ENCODE assay signal across 15 cellular contexts in the genomic region with DNA sequence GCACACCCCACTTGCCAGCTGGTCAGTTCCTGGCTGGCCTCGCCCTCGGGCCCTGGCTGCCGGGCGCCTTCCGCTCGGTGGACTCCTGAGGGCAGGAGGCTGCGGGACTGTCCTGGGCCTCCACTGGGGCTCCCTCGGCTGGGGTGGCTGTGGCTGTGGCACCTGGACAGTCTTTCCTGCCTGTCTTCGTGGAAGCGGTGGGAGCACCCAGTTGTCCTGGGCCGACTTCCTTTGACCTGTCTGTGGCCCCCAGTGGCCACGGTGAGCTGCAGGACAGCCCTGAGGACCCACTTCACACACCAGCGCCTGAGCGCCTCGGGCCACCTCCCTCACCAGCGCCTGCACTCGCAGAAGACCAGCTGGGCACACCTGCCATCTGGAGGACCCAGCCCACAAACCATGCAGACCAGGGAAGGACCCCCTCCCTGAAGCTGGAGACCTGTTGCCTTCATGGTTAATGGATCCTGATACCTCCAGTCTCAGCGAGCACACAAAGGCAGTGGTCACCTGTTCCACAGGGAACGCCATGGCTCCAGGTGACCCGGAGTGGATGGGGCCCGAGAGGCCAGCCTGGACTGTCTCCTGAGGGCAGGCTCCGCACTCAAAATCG. TPM values are rescaled to one million over a fixed set of nuclear protein-coding genes. Genes with fewer than 3 reads are reported as not detected.
DNase-seq lines count a peak whose midpoint lies in the region; ATAC-seq, FAIRE-seq and TF ChIP-seq lines count a peak whose summit lies in the region.
"Had no signal": no experiment of that assay in that cellular context is flagged by ENCODE, and none has a peak within 500 bp of the region (broad histone marks: within the 10 kb centered on the region; RNA-seq: fewer than 3 reads in every experiment).

No MANE protein-coding gene starts in this region.

- BruUV-seq in Calu3 (replicated peaks; lab: Mats Ljungman, UMichigan) (no TSS peak), K562 (replicated peaks; lab: Mats Ljungman, UMichigan) (no TSS peak)

- CTCF ChIA-PET in Calu3 (lab: Charles Lee): interaction anchor here (0.6 to 1.4 kb wide), 4 partner anchors 8 to 143 kb away, joined by 4 to 7 read pairs (median 6); a partner anchor contains a TSS
- CTCF ChIA-PET in K562 (lab: Yijun Ruan, JAX; ENCODE audit: low intra/inter-chr PET ratio): no interaction called here
- CTCF ChIA-PET in GM10248 (lab: Yijun Ruan, JAX): interaction anchor here (1.2 to 2.6 kb wide), 4 partner anchors 9 to 23 kb away, joined by 3 to 14 read pairs (median 7); a partner anchor contains a TSS

- H3K27me3 Mint-ChIP-seq in Calu3 (ENCODE audit: unreplicated experiment): no peaks in the 10 kb centered on the region

- no peak overlapping the region for H3K4me3 ChIP-seq in K562
- H3K4me3 ChIP-seq in liver (ENCODE audit: low read depth in 1 of 3, low read length in 3 of 3): no peak overlapping the region
- H3K4me3 ChIP-seq in stomach: peak overlapping the region in 1 of 4 donors; percentile 60

- intact Hi-C loops in Calu3 (cut with micrococcal nuclease; ENCODE audit: unreplicated experiment) (loop anchor here (10.0 kb wide), 1 partner anchor 139 kb away; a partner anchor contains a TSS), K562 (cut with micrococcal nuclease) (no loop called here), stomach (cut with DNase I; ENCODE audit: low total_unique reads) (no loop called here)

- no peaks in the 10 kb centered on the region for H3K79me2 ChIP-seq in K562 (ENCODE audit: control insufficient read depth, insufficient read depth, low read length)

- H3K9me3 Mint-ChIP-seq in Calu3 (ENCODE audit: low read depth, unreplicated experiment): no peaks in the 10 kb centered on the region

- H3K9ac ChIP-seq in K562 (ENCODE audit: insufficient read depth in 1 of 2, low read depth in 2 of 2, low read length in 2 of 2): peak overlapping the region in 1 of 2 experiments; percentile 74; a peak in 2 of 4 replicates
- no peak overlapping the region for H3K9ac ChIP-seq in liver (ENCODE audit: low read depth in 1 of 2, low read length in 2 of 2)

- H3K9me3 ChIP-seq in K562 (replicated peaks; ENCODE audit: control insufficient read depth, insufficient read depth, low read depth, low read length) (no peaks in the 10 kb centered on the region), liver (ENCODE audit: control insufficient read depth in 4 of 4, low read length in 3 of 4) (no peaks in the 10 kb centered on the region), stomach (no peaks in the 10 kb centered on the region)

- H4K20me1 ChIP-seq in K562 (replicated peaks; ENCODE audit: control insufficient read depth, insufficient read depth, low read length): no peaks in the 10 kb centered on the region

- H3K4me3 Mint-ChIP-seq in Calu3 (ENCODE audit: low read depth, unreplicated experiment): peak overlapping the region; percentile 88
- H3K4me3 Mint-ChIP-seq: activated CD8-positive, alpha-beta T cell treated with anti-CD3 and anti-CD28 coated beads, Interleukin-2, amount 10 ng/mL, durations not matched to agents 7 days and 5 days had no signal

- WGBS in K562 (ENCODE audit: insufficient coverage, low coverage, missing lambda C conversion rate): 86% methylated on average over 15 of the region's 23 CpGs
- WGBS in liver: 73% methylated on average over 23 of the region's 23 CpGs
- 54 to 77% (median 65%) methylated on average over 23 of the region's 23 CpGs for WGBS in stomach, 5 donors

- TF ChIP-seq RAD21 in K562 (CRISPR knock-in tag; conservative IDR thresholded peaks at IDR 0.05 in 1 of 2, IDR thresholded peaks at IDR 0.05 in 1 of 2): no peak
- TF ChIP-seq RAD21 in liver (IDR thresholded peaks at IDR 0.05): no peak

- H3K27ac ChIP-seq in K562 (ENCODE audit: extremely low read depth, low read depth, low read length) (no peak overlapping the region), liver (ENCODE audit: low read depth in 1 of 2, low read length in 2 of 2) (peak overlapping the region; percentile 76 to 96), stomach (peak overlapping the region; percentile 89 to 95 (median 91))

- POLR2A ChIA-PET in K562 (lab: Yijun Ruan, JAX): interaction anchor here (0.7 to 1.5 kb wide), 5 partner anchors 9 to 60 kb away, joined by 3 to 4 read pairs (median 3); a partner anchor contains a TSS
- POLR2A ChIA-PET in GM10248 (lab: Yijun Ruan, JAX): no interaction called here

- H3K36me3 Mint-ChIP-seq in Calu3 (ENCODE audit: insufficient read depth, unreplicated experiment): peaks cover 52% of the 10 kb centered on the region

- H3K9me1 ChIP-seq in K562 (ENCODE audit: control insufficient read depth, insufficient read depth, low read length): no peaks in the 10 kb centered on the region

- H3K36me3 ChIP-seq in K562 (ENCODE audit: control insufficient read depth, insufficient read depth, low read length): peaks cover 9% of the 10 kb centered on the region; the same call in 1 of the 3 replicates
- peaks cover 0 to 2% (median 0%) of the 10 kb centered on the region in 4 donors for H3K36me3 ChIP-seq in liver (ENCODE audit: control insufficient read depth in 4 of 4, insufficient read depth in 3 of 4, low read depth in 1 of 4, low read length in 3 of 4)
- peaks cover 6 to 43% (median 29%) of the 10 kb centered on the region in 4 donors for H3K36me3 ChIP-seq in stomach

- FAIRE-seq in K562 (lab: Jason Lieb, UNC): no peak

- H2AFZ ChIP-seq in K562 (ENCODE audit: low read depth, low read length): no peak overlapping the region

- H3K27ac Mint-ChIP-seq in Calu3 (ENCODE audit: unreplicated experiment): peak overlapping the region; percentile 30
- H3K27ac Mint-ChIP-seq: activated CD8-positive, alpha-beta T cell treated with anti-CD3 and anti-CD28 coated beads, Interleukin-2, amount 10 ng/mL, durations not matched to agents 7 days and 5 days had no signal

- TF ChIP-seq POLR2A in K562 (conservative IDR thresholded peaks at IDR 0.05): no peak
- no peak for TF ChIP-seq POLR2A in stomach (IDR thresholded peaks at IDR 0.05)

- TF ChIP-seq CTCF in Calu3 (IDR thresholded peaks at IDR 0.05; ENCODE audit: unreplicated experiment) (no peak), K562 (IDR thresholded peaks at IDR 0.05 in 2 of 3, conservative IDR thresholded peaks at IDR 0.05 in 1 of 3; ENCODE audit: insufficient read depth in 2 of 3, low read depth in 1 of 3, low read length in 3 of 3) (no peak), liver (IDR thresholded peaks at IDR 0.05; ENCODE audit: low read depth, low read length, missing input control) (no peak), stomach (IDR thresholded peaks at IDR 0.05) (no peak), GM10248 (IDR thresholded peaks at IDR 0.05; ENCODE audit: control extremely low read depth, extremely low read depth, low read depth, missing control alignments) (no peak)

- no peak for ATAC-seq in K562
- no peak for ATAC-seq in HG02610 (IDR thresholded peaks at IDR 0.05; ENCODE audit: unreplicated experiment)
- ATAC-seq: activated CD8-positive, alpha-beta T cell treated with anti-CD3 and anti-CD28 coated beads, Interleukin-2, amount 10 ng/mL, durations not matched to agents 7 days and 5 days had no signal

- in situ Hi-C loops in K562 (cut with MboI): no loop called here

- peaks cover 18% of the 10 kb centered on the region for H3K4me1 Mint-ChIP-seq in Calu3 (ENCODE audit: low read depth, unreplicated experiment)

- H3K4me1 ChIP-seq in K562 (replicated peaks in 1 of 2; ENCODE audit: control insufficient read depth in 2 of 2, insufficient read depth in 2 of 2, low read length in 2 of 2) (peaks cover 6 to 66% of the 10 kb centered on the region in 2 experiments), liver (ENCODE audit: control insufficient read depth in 4 of 4, insufficient read depth in 4 of 4, low read length in 3 of 4) (peaks cover 24 to 67% (median 49%) of the 10 kb centered on the region in 4 donors), stomach (peaks cover 52 to 81% (median 75%) of the 10 kb centered on the region in 4 donors)

- no peak overlapping the region for H3K4me2 ChIP-seq in K562 (ENCODE audit: insufficient read depth, low read length)

- DNase-seq in Calu3 (no peak), K562 (ENCODE audit: extremely low read depth in 1 of 4, low spot score in 3 of 4) (no peak), stomach (no peak), NCI-H2029 treated with DMSO at 0.1 percent for 48 hours (lab: John Stamatoyannopoulos, UW) (no peak), GM10248 (ENCODE audit: extremely low spot score) (no peak), NCI-H82 (lab: John Stamatoyannopoulos, UW) (no peak)
- DNase-seq: activated CD8-positive, alpha-beta T cell treated with anti-CD3 and anti-CD28 coated beads, Interleukin-2, amount 10 ng/mL, durations not matched to agents 7 days and 5 days; anterior cingulate cortex; cortex of kidney; Karpas-422; NCI-H1436 treated with DMSO at 0.1 percent for 48 hours; NCI-H345; stimulated activated naive CD4-positive, alpha-beta T cell treated with Interleukin-2 at 50 U/mL for 16 hours had no signal

- no peaks in the 10 kb centered on the region for H3K27me3 ChIP-seq in K562 (ENCODE audit: control insufficient read depth in 2 of 2, insufficient read depth in 2 of 2, low read length in 2 of 2)
- no peaks in the 10 kb centered on the region for H3K27me3 ChIP-seq in liver (ENCODE audit: control insufficient read depth in 4 of 4, insufficient read depth in 4 of 4, low read length in 3 of 4)
- peaks cover 0 to 39% (median 11%) of the 10 kb centered on the region in 3 donors for H3K27me3 ChIP-seq in stomach

- no peak for TF ChIP-seq EP300 in K562 (IDR thresholded peaks at IDR 0.05; ENCODE audit: low read length)
- TF ChIP-seq EP300 in stomach (IDR thresholded peaks at IDR 0.05): no peak

RNA-seq across cellular contexts. Expression of a gene that starts 1.7 kb away (rescaled TPM):
- total RNA-seq in Calu3 (2022) (212 and 213 TPM in 2 replicates), K562 (2014; rRNA removed) (13.1 and 17.0 TPM in 2 replicates), K562 (2014; rRNA removed; fragmentation: Illumina TruSeq; extraction: Trizol) (2.5 and 3.7 TPM in 2 replicates), K562 (2015; rRNA removed; fragmentation: Illumina TruSeq; extraction: Trizol) (3.1 and 3.8 TPM in 2 replicates), K562 (2021) (8.6 and 10.4 TPM in 2 replicates), liver (100 to 1,000 TPM in 1 of 2 donors, 10 to 100 TPM in 1; 24.4 to 138 TPM), stomach (100 to 1,000 TPM in 4 of 5 donors, 10 to 100 TPM in 1; 45.0 to 617 (median 306) TPM)
- 22.1 and 75.1 TPM in 2 replicates for total RNA-seq in K562 (2011; cell fraction: chromatin; rRNA removed; ENCODE audit: low replicate concordance)
- total RNA-seq in K562 (2011; cell fraction: nucleolus; rRNA removed): 35.8 and 51.2 TPM in 2 replicates
- 21.0 and 26.5 TPM in 2 replicates for total RNA-seq in K562 (2011; cell fraction: nucleoplasm; rRNA removed)
- polyA plus RNA-seq in K562 (2011; rRNA removed) (12.2 and 19.8 TPM in 2 replicates), K562 (2014; fragmentation: Illumina TruSeq; extraction: Trizol) (3.3 and 5.9 TPM in 2 replicates), K562 (2014; fragmentation: Nextera tagmentation; extraction: Ambion mirVana) (1 to 10 TPM in 1 of 2 experiments, under 1 TPM in 1; 0.75 to 1.2 TPM), K562 (2014; rRNA removed) (10.4 and 16.3 TPM in 2 replicates), liver (10 to 100 TPM; 62.2 to 63.2 TPM), stomach (100 to 1,000 TPM in 1 of 3 donors, 10 to 100 TPM in 2; 91.5 to 190 (median 96.2) TPM)
- polyA plus RNA-seq in K562 (2011; cell fraction: cytosol; rRNA removed): 11.7 and 16.0 TPM in 2 replicates
- polyA plus RNA-seq in K562 (2011; cell fraction: nucleus; rRNA removed): 98.5 and 118 TPM in 2 replicates
- polyA plus RNA-seq in K562 (2012): 9.6 and 10.7 TPM in 2 replicates
- 3.1 and 5.6 TPM in 2 replicates for polyA minus RNA-seq in K562 (2011; rRNA and poly(A)+ RNA removed)
- 10.0 and 10.5 TPM in 2 replicates for polyA minus RNA-seq in K562 (2011; cell fraction: cytosol; rRNA and poly(A)+ RNA removed)
- polyA minus RNA-seq in K562 (2011; cell fraction: nucleus; rRNA and poly(A)+ RNA removed): 7.7 and 12.1 TPM in 2 replicates

RNA-seq across cellular contexts. Expression of a gene that starts 8.7 kb away (rescaled TPM):
- total RNA-seq in Calu3 (2022): 21.2 and 29.9 TPM in 2 replicates
- total RNA-seq in K562 (2011; cell fraction: chromatin; rRNA removed; ENCODE audit: low replicate concordance): 42.2 and 91.7 TPM in 2 replicates
- total RNA-seq in K562 (2011; cell fraction: nucleolus; rRNA removed): 45.0 and 58.9 TPM in 2 replicates
- 50.4 and 62.3 TPM in 2 replicates for total RNA-seq in K562 (2011; cell fraction: nucleoplasm; rRNA removed)
- 16.9 and 18.4 TPM in 2 replicates for total RNA-seq in K562 (2014; rRNA removed)
- total RNA-seq in K562 (2014; rRNA removed; fragmentation: Illumina TruSeq; extraction: Trizol): 9.4 and 11.0 TPM in 2 replicates
- 7.8 and 8.8 TPM in 2 replicates for total RNA-seq in K562 (2015; rRNA removed; fragmentation: Illumina TruSeq; extraction: Trizol)
- 14.2 and 14.6 TPM in 2 replicates for total RNA-seq in K562 (2021)
- 26.3 and 30.1 TPM in 2 replicates for polyA plus RNA-seq in K562 (2011; rRNA removed)
- 30.7 and 33.7 TPM in 2 replicates for polyA plus RNA-seq in K562 (2011; cell fraction: cytosol; rRNA removed)
- polyA plus RNA-seq in K562 (2011; cell fraction: nucleus; rRNA removed): 51.3 and 73.6 TPM in 2 replicates
- 22.7 and 27.4 TPM in 2 replicates for polyA plus RNA-seq in K562 (2012)
- 12.4 and 14.1 TPM in 2 replicates for polyA plus RNA-seq in K562 (2014; fragmentation: Illumina TruSeq; extraction: Trizol)
- 1 to 10 TPM; 5.1 to 6.3 TPM for polyA plus RNA-seq in K562 (2014; fragmentation: Nextera tagmentation; extraction: Ambion mirVana)
- 25.1 and 38.3 TPM in 2 replicates for polyA plus RNA-seq in K562 (2014; rRNA removed)
- 5.0 and 6.4 TPM in 2 replicates for polyA minus RNA-seq in K562 (2011; rRNA and poly(A)+ RNA removed)
- polyA minus RNA-seq in K562 (2011; cell fraction: cytosol; rRNA and poly(A)+ RNA removed): 4.3 and 4.9 TPM in 2 replicates
- 9.6 and 11.2 TPM in 2 replicates for polyA minus RNA-seq in K562 (2011; cell fraction: nucleus; rRNA and poly(A)+ RNA removed)
- 10 to 100 TPM in 1 of 2 donors, 1 to 10 TPM in 1; 5.1 to 11.1 TPM for total RNA-seq in liver
- polyA plus RNA-seq in liver: 10 to 100 TPM in 1 of 2 donors, 1 to 10 TPM in 1; 5.3 to 12.4 TPM
- 10 to 100 TPM in 4 of 5 donors, 1 to 10 TPM in 1; 4.9 to 46.5 (median 21.5) TPM for total RNA-seq in stomach
- polyA plus RNA-seq in stomach: 10 to 100 TPM in 2 of 3 donors, 1 to 10 TPM in 1; 9.0 to 30.8 (median 18.1) TPM

RNA-seq across cellular contexts. Expression of a gene that starts 9.3 kb away (rescaled TPM):
- total RNA-seq in Calu3 (2022) (57.0 and 59.0 TPM in 2 replicates), K562 (2014; rRNA removed) (46.9 and 58.7 TPM in 2 replicates), K562 (2014; rRNA removed; fragmentation: Illumina TruSeq; extraction: Trizol) (13.3 and 20.4 TPM in 2 replicates), K562 (2015; rRNA removed; fragmentation: Illumina TruSeq; extraction: Trizol) (26.8 and 27.3 TPM in 2 replicates), K562 (2021) (64.2 and 69.1 TPM in 2 replicates), liver (10 to 100 TPM in 1 of 2 donors, 1 to 10 TPM in 1; 9.6 to 11.4 TPM), stomach (100 to 1,000 TPM in 1 of 5 donors, 10 to 100 TPM in 4; 12.3 to 111 (median 29.4) TPM)
- 68.2 and 200 TPM in 2 replicates for total RNA-seq in K562 (2011; cell fraction: chromatin; rRNA removed; ENCODE audit: low replicate concordance)
- total RNA-seq in K562 (2011; cell fraction: nucleolus; rRNA removed): 95.7 and 111 TPM in 2 replicates
- total RNA-seq in K562 (2011; cell fraction: nucleoplasm; rRNA removed): 50.3 and 71.3 TPM in 2 replicates
- polyA plus RNA-seq in K562 (2011; rRNA removed) (27.5 and 39.1 TPM in 2 replicates), K562 (2014; fragmentation: Illumina TruSeq; extraction: Trizol) (26.3 and 33.7 TPM in 2 replicates), K562 (2014; fragmentation: Nextera tagmentation; extraction: Ambion mirVana) (1 to 10 TPM; 2.0 to 3.6 TPM), K562 (2014; rRNA removed) (52.7 and 62.6 TPM in 2 replicates), liver (10 to 100 TPM in 1 of 2 donors, 1 to 10 TPM in 1; 7.0 to 10.5 TPM), stomach (10 to 100 TPM; 41.4 to 51.8 (median 45.1) TPM)
- 45.8 and 77.2 TPM in 2 replicates for polyA plus RNA-seq in K562 (2011; cell fraction: cytosol; rRNA removed)
- 28.4 and 56.6 TPM in 2 replicates for polyA plus RNA-seq in K562 (2011; cell fraction: nucleus; rRNA removed)
- polyA plus RNA-seq in K562 (2012): 33.6 and 47.2 TPM in 2 replicates
- polyA minus RNA-seq in K562 (2011; rRNA and poly(A)+ RNA removed): 16.7 and 25.1 TPM in 2 replicates
- 39.4 and 45.8 TPM in 2 replicates for polyA minus RNA-seq in K562 (2011; cell fraction: cytosol; rRNA and poly(A)+ RNA removed)
- 22.2 and 28.8 TPM in 2 replicates for polyA minus RNA-seq in K562 (2011; cell fraction: nucleus; rRNA and poly(A)+ RNA removed)

RNA-seq across cellular contexts. Expression of a gene that starts 43.0 kb away (rescaled TPM):
- total RNA-seq in Calu3 (2022) (359 and 379 TPM in 2 replicates), K562 (2014; rRNA removed) (507 and 536 TPM in 2 replicates), K562 (2014; rRNA removed; fragmentation: Illumina TruSeq; extraction: Trizol) (228 and 260 TPM in 2 replicates), K562 (2015; rRNA removed; fragmentation: Illumina TruSeq; extraction: Trizol) (413 and 441 TPM in 2 replicates), K562 (2021) (541 and 595 TPM in 2 replicates), liver (100 to 1,000 TPM in 1 of 2 donors, 10 to 100 TPM in 1; 72.5 to 181 TPM), stomach (100 to 1,000 TPM in 4 of 5 donors, 10 to 100 TPM in 1; 85.9 to 258 (median 175) TPM)
- total RNA-seq in K562 (2011; cell fraction: chromatin; rRNA removed; ENCODE audit: low replicate concordance): 172 and 310 TPM in 2 replicates
- 171 and 194 TPM in 2 replicates for total RNA-seq in K562 (2011; cell fraction: nucleolus; rRNA removed)
- 200 and 202 TPM in 2 replicates for total RNA-seq in K562 (2011; cell fraction: nucleoplasm; rRNA removed)
- polyA plus RNA-seq in K562 (2011; rRNA removed) (416 and 427 TPM in 2 replicates), K562 (2014; fragmentation: Illumina TruSeq; extraction: Trizol) (400 and 436 TPM in 2 replicates), K562 (2014; fragmentation: Nextera tagmentation; extraction: Ambion mirVana) (100 to 1,000 TPM; 328 to 492 TPM), K562 (2014; rRNA removed) (520 and 521 TPM in 2 replicates), liver (100 to 1,000 TPM; 123 to 133 TPM), stomach (100 to 1,000 TPM; 139 to 214 (median 208) TPM)
- polyA plus RNA-seq in K562 (2011; cell fraction: cytosol; rRNA removed): 459 and 498 TPM in 2 replicates
- 247 and 274 TPM in 2 replicates for polyA plus RNA-seq in K562 (2011; cell fraction: nucleus; rRNA removed)
- 413 and 492 TPM in 2 replicates for polyA plus RNA-seq in K562 (2012)
- 150 and 162 TPM in 2 replicates for polyA minus RNA-seq in K562 (2011; rRNA and poly(A)+ RNA removed)
- polyA minus RNA-seq in K562 (2011; cell fraction: cytosol; rRNA and poly(A)+ RNA removed): 252 and 295 TPM in 2 replicates
- 42.5 and 74.1 TPM in 2 replicates for polyA minus RNA-seq in K562 (2011; cell fraction: nucleus; rRNA and poly(A)+ RNA removed)
